In the genomic region with DNA sequence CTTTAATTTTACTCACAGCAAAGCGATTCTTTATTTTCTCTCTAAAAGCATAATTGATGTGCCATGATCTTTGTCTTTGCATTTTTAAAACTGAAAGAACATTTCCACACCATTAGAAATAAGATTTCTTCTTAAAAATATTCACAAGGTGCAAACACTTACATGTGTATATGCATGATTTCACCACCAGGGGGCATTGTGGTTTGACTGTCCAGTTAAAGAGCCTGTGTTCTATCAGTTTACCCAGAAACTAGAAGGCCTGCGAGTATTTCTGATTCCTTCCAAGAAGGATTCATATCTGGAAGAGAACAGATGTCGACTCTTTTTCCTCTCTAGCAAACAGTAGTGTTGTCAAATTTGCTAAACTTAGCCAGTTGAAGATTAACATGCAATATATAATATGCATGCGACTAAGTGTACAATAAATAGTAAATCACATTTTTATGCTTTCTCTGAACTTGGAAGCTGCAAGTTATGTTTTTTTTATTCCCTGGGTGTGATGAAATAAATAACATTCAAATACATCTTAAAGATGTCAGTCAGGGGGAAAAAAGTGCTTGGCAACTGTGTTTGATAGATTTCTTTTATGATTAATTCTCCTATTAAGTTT, we compare ENCODE assay signal across 8 cellular contexts.
A peak's percentile ranks its signal among the peaks of the same experiment; 100 is the strongest.
DNase-seq lines count a peak whose midpoint lies in the region; ATAC-seq, FAIRE-seq and TF ChIP-seq lines count a peak whose summit lies in the region.

No MANE protein-coding gene starts in this region.

- ATAC-seq in GM18519 (IDR thresholded peaks at IDR 0.05; ENCODE audit: low FRiP score, unreplicated experiment) (no peak), GM21825 (IDR thresholded peaks at IDR 0.05; ENCODE audit: unreplicated experiment) (no peak)

- intact Hi-C loops in PC-9 (cut with micrococcal nuclease; ENCODE audit: unreplicated experiment), result loop anchor here (1.0 to 2.0 kb wide), 3 partner anchors 267 to 757 kb away; no protein-coding TSS in a partner anchor

- no peaks in the 10 kb centered on the region for H3K79me2 ChIP-seq in PC-9 (ENCODE audit: low read depth)
- no peaks in the 10 kb centered on the region for H3K79me2 ChIP-seq in astrocyte (ENCODE audit: insufficient read depth, low read length)

- no peak overlapping the region for H3K9ac ChIP-seq in astrocyte (ENCODE audit: low read length)

- no peaks in the 10 kb centered on the region for H4K20me1 ChIP-seq in PC-9 (ENCODE audit: insufficient read depth)
- H4K20me1 ChIP-seq in astrocyte (ENCODE audit: insufficient read depth, low read length), result no peaks in the 10 kb centered on the region

- peak; percentile 89 for TF ChIP-seq CTCF in PC-9 (conservative IDR thresholded peaks at IDR 0.05)
- TF ChIP-seq CTCF in astrocyte (IDR thresholded peaks at IDR 0.05; ENCODE audit: insufficient read depth, low read depth, low read length), result peak; percentile 62

- CTCF ChIA-PET in PC-9 (lab: Charles Lee), result interaction anchor here (0.6 kb wide), 1 partner anchor 193 kb away, joined by 12 read pairs; no protein-coding TSS in a partner anchor

- H3K4me1 ChIP-seq in PC-9 (replicated peaks; ENCODE audit: insufficient read depth), result no peaks in the 10 kb centered on the region
- H3K4me1 ChIP-seq in astrocyte (ENCODE audit: insufficient read depth, low read length), result no peaks in the 10 kb centered on the region

- peak; percentile 52 for DNase-seq in COR-L47 (lab: John Stamatoyannopoulos, UW)
- DNase-seq in H4 (ENCODE audit: low spot score), result peak; percentile 29
- DNase-seq in PC-9, result peak in 1 of 2 experiments; percentile 20
- peak; percentile 18 for DNase-seq in astrocyte (ENCODE audit: low read depth)
- DNase-seq in iPS-NIHi7 (ENCODE audit: extremely low spot score), result peak; percentile 51
- DNase-seq in stimulated activated CD4-positive, alpha-beta T cell treated with anti-CD3 and anti-CD28 coated beads, Interleukin-4, amount 100 ng/mL, for 1 hour, result peak; percentile 4

- no peaks in the 10 kb centered on the region for H3K36me3 ChIP-seq in PC-9 (ENCODE audit: low read depth)
- no peaks in the 10 kb centered on the region for H3K36me3 ChIP-seq in astrocyte (ENCODE audit: insufficient read depth, low read length)

- H3K4me2 ChIP-seq in PC-9 (no peak overlapping the region), astrocyte (ENCODE audit: low read length) (no peak overlapping the region)

- H3K9me3 Mint-ChIP-seq in astrocyte (ENCODE audit: unreplicated experiment), result no peaks in the 10 kb centered on the region

- H2AFZ ChIP-seq in PC-9 (no peak overlapping the region), astrocyte (ENCODE audit: low read depth, low read length) (no peak overlapping the region)

- no peaks in the 10 kb centered on the region for H3K27me3 Mint-ChIP-seq in astrocyte (ENCODE audit: low read depth, unreplicated experiment)

- no peaks in the 10 kb centered on the region for H3F3A ChIP-seq in PC-9 (ENCODE audit: insufficient read depth, low read depth)

- BruUV-seq in PC-9 (replicated peaks; lab: Mats Ljungman, UMichigan), result no TSS peak

- H3K9me3 ChIP-seq in PC-9 (ENCODE audit: insufficient read depth, low read depth) (no peaks in the 10 kb centered on the region), astrocyte (ENCODE audit: insufficient read depth, low read depth, low read length) (no peaks in the 10 kb centered on the region)

- no peak for FAIRE-seq in astrocyte (lab: Jason Lieb, UNC)

- H3K27ac ChIP-seq in PC-9, result no peak overlapping the region
- H3K27ac ChIP-seq in astrocyte (ENCODE audit: low read depth, low read length), result no peak overlapping the region

- H3K4me3 ChIP-seq in PC-9, result no peak overlapping the region
- H3K4me3 ChIP-seq in astrocyte (ENCODE audit: insufficient read depth, low read depth, low read length), result no peak overlapping the region

- H3K36me3 Mint-ChIP-seq in astrocyte (ENCODE audit: low read depth, unreplicated experiment), result no peaks in the 10 kb centered on the region

- H3K27ac Mint-ChIP-seq in astrocyte (ENCODE audit: unreplicated experiment), result no peak overlapping the region

- no peak overlapping the region for H3K4me3 Mint-ChIP-seq in astrocyte (ENCODE audit: unreplicated experiment)

- POLR2A ChIA-PET in PC-9 (lab: Charles Lee; ENCODE audit: unreplicated experiment), result no interaction called here

- no peaks in the 10 kb centered on the region for H3K9me2 ChIP-seq in PC-9 (ENCODE audit: insufficient read depth)

- H3K4me1 Mint-ChIP-seq in astrocyte (ENCODE audit: low read depth, unreplicated experiment), result no peaks in the 10 kb centered on the region

- no peaks in the 10 kb centered on the region for H3K27me3 ChIP-seq in PC-9 (ENCODE audit: insufficient read depth, low read depth)
- H3K27me3 ChIP-seq in astrocyte (ENCODE audit: insufficient read depth, low read length), result no peaks in the 10 kb centered on the region
